ENCODE assay signal across 12 cellular contexts in the genomic region with DNA sequence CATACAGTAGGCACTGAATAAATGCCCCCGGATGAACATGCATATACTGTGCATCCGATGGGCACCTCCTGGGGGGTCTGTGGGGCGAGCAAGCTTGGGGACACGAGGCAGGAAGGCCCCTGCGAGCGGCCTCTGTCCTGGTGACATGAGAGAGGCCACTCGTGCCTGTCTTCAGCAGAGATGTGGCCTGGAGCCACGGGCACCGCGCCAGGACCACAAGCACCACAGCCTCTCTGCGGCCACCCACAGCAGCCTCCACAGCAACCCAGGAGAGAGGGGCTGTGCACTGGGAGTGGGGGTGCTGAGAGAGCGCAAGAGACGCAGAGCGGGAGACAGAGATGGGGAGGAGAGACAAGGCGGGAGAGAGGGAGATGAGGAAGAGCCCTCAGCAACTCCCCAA.
DNase-seq lines count a peak whose midpoint lies in the region; ATAC-seq and TF ChIP-seq lines count a peak whose summit lies in the region.
"Had no signal": no experiment of that assay in that cellular context is flagged by ENCODE, and none has a peak within 500 bp of the region (broad histone marks: within the 10 kb centered on the region; RNA-seq: fewer than 3 reads in every experiment).

No MANE protein-coding gene starts in this region.

- TF ChIP-seq POLR2A in thyroid gland (IDR thresholded peaks at IDR 0.05): no peak

- DNase-seq in NCI-H2029 treated with DMSO at 0.1 percent for 48 hours (lab: John Stamatoyannopoulos, UW): peak; percentile 13
- DNase-seq in dorsolateral prefrontal cortex: peak; percentile 60 to 85 (median 78)
- no peak for DNase-seq in lower lobe of right lung
- peak; percentile 77 to 78 for DNase-seq in thyroid gland
- no peak for DNase-seq in ureter (ENCODE audit: low spot score)
- DNase-seq in NCI-H1092 treated with DMSO at 0.1 percent for 48 hours (lab: John Stamatoyannopoulos, UW): no peak
- DNase-seq: activated naive CD4-positive, alpha-beta T cell treated with anti-CD3 and anti-CD28 coated beads, Interleukin-2, amount 10 ng/mL, durations not matched to agents 7 days and 5 days; CD4-positive, alpha-beta memory T cell; cerebellar nuclear complex had no signal

- H3K27ac ChIP-seq in dorsolateral prefrontal cortex (peak overlapping the region in 56 of 59 donors; percentile 28 to 85 (median 69)), lower lobe of right lung (no peak overlapping the region), thyroid gland (peak overlapping the region in 1 of 3 donors; percentile 30)
- H3K27ac ChIP-seq: epithelial cell of prostate, SK-N-MC had no signal

- peak; percentile 11 to 13 for ATAC-seq in lower lobe of right lung
- ATAC-seq in HG03025 (IDR thresholded peaks at IDR 0.05; ENCODE audit: low FRiP score, unreplicated experiment): no peak

- no peaks in the 10 kb centered on the region for H3K27me3 ChIP-seq in dorsolateral prefrontal cortex
- no peaks in the 10 kb centered on the region for H3K27me3 ChIP-seq in lower lobe of right lung (ENCODE audit: low read depth)
- no peaks in the 10 kb centered on the region for H3K27me3 ChIP-seq in thyroid gland

- 52 to 53% methylated on average over 14 to 15 of the region's 15 CpGs for WGBS in thyroid gland, 2 donors

- TF ChIP-seq CTCF in dorsolateral prefrontal cortex (IDR thresholded peaks at IDR 0.05 in 54 of 56, conservative IDR thresholded peaks at IDR 0.05 in 2 of 56; ENCODE audit: low read depth in 1 of 56, partially characterized antibody in 56 of 56) (no peak), lower lobe of right lung (IDR thresholded peaks at IDR 0.05) (no peak), thyroid gland (IDR thresholded peaks at IDR 0.05) (no peak)

- intact Hi-C loops in dorsolateral prefrontal cortex (cut with DNase I) (no loop called here), lower lobe of right lung (cut with DNase I) (no loop called here), thyroid gland (cut with DNase I) (no loop called here)

- H3K4me3 ChIP-seq in dorsolateral prefrontal cortex (peak overlapping the region in 1 of 59 donors; percentile 2), lower lobe of right lung (no peak overlapping the region), thyroid gland (replicated peaks in 1 of 3) (no peak overlapping the region)
- H3K4me3 ChIP-seq: SK-N-MC had no signal

- no peaks in the 10 kb centered on the region for H3K9me3 ChIP-seq in lower lobe of right lung
- no peaks in the 10 kb centered on the region for H3K9me3 ChIP-seq in thyroid gland

- H3K36me3 ChIP-seq in lower lobe of right lung (peaks cover 75% of the 10 kb centered on the region), thyroid gland (peaks cover 0 to 12% of the 10 kb centered on the region in 2 donors)

- H3K4me1 ChIP-seq in lower lobe of right lung (peaks cover 28% of the 10 kb centered on the region), thyroid gland (peaks cover 0 to 11% of the 10 kb centered on the region in 2 donors)

Comparison
In these comparisons a context has a peak if more than half of its experiments do, and no peak if none do; other contexts are left out.
1. DNase-seq: peak in NCI-H2029 treated with DMSO at 0.1 percent for 48 hours (single experiment), dorsolateral prefrontal cortex (10 of 10) and thyroid gland (2 of 2); none in lower lobe of right lung (single experiment), ureter (single experiment) and NCI-H1092 treated with DMSO at 0.1 percent for 48 hours (single experiment).